7 cellular contexts compared by ENCODE assay signal in genomic region chr17:79811036-79811887, GRCh38. TPM values are rescaled to one million over a fixed set of nuclear protein-coding genes. Genes with fewer than 3 reads are reported as not detected.
DNase-seq lines count a peak whose midpoint lies in the region; ATAC-seq and TF ChIP-seq lines count a peak whose summit lies in the region.

No MANE protein-coding gene starts in this region.

- no peak for TF ChIP-seq EP300 in Ishikawa (IDR thresholded peaks at IDR 0.05; ENCODE audit: borderline replicate concordance)

- no peaks in the 10 kb centered on the region for H3K79me2 ChIP-seq in DND-41 (ENCODE audit: insufficient read depth, low read length)

- H3K9me3 ChIP-seq in DND-41 (ENCODE audit: insufficient read depth, low read length, severe bottlenecking) (no peaks in the 10 kb centered on the region), Peyer's patch (no peaks in the 10 kb centered on the region)

- H2AFZ ChIP-seq in DND-41 (ENCODE audit: low read depth, low read length): no peak overlapping the region

- H3K4me1 ChIP-seq in DND-41 (ENCODE audit: insufficient read depth, low read length) (peaks cover 50% of the 10 kb centered on the region), Peyer's patch (peaks cover 21 to 69% (median 48%) of the 10 kb centered on the region in 4 donors)

- H4K20me1 ChIP-seq in DND-41 (ENCODE audit: insufficient read depth, low read length): no peaks in the 10 kb centered on the region

- TF ChIP-seq POLR2A in Peyer's patch (IDR thresholded peaks at IDR 0.05): no peak

- H3K27me3 ChIP-seq in DND-41 (ENCODE audit: insufficient read depth, low read length, poor library complexity) (peaks cover 49% of the 10 kb centered on the region), Peyer's patch (peaks cover 0 to 94% of the 10 kb centered on the region in 2 donors)

- H3K27ac ChIP-seq in DND-41 (ENCODE audit: low read length): no peak overlapping the region
- H3K27ac ChIP-seq in Peyer's patch: no peak overlapping the region
- H3K27ac ChIP-seq in coronary artery: no peak overlapping the region

- H3K9ac ChIP-seq in DND-41 (ENCODE audit: low read depth, low read length): peak overlapping the region; percentile 26; the same call in 1 of the 2 replicates

- peak; percentile 24; the same call in 1 of the 2 replicates for TF ChIP-seq RAD21 in Ishikawa (IDR thresholded peaks at IDR 0.05; ENCODE audit: low read depth)

- peak; percentile 73 for TF ChIP-seq CTCF in DND-41 (IDR thresholded peaks at IDR 0.05; ENCODE audit: borderline replicate concordance, extremely low read depth, low read length, poor library complexity, severe bottlenecking)
- TF ChIP-seq CTCF in Peyer's patch (IDR thresholded peaks at IDR 0.05): peak in 4 of 6 experiments; percentile 17 to 59 (median 51)
- TF ChIP-seq CTCF in coronary artery (IDR thresholded peaks at IDR 0.05): no peak

- peak overlapping the region; percentile 91 for H3K4me2 ChIP-seq in DND-41 (ENCODE audit: insufficient read depth, low read length)

- H3K4me3 ChIP-seq in DND-41 (ENCODE audit: low read depth in 1 of 2, low read length in 2 of 2) (peak overlapping the region in 1 of 2 experiments; percentile 27; a peak in 2 of 4 replicates), Peyer's patch (no peak overlapping the region), coronary artery (peak overlapping the region; percentile 45)

- DNase-seq in DND-41: peak; percentile 74
- DNase-seq in Peyer's patch: peak in 1 of 3 donors; percentile 56
- no peak for DNase-seq in coronary artery (ENCODE audit: low spot score)
- peak; percentile 23 for DNase-seq in midbrain (lab: John Stamatoyannopoulos, UW)
- DNase-seq in occipital lobe (lab: John Stamatoyannopoulos, UW): no peak

- H3K36me3 ChIP-seq in DND-41 (ENCODE audit: insufficient read depth, low read length) (no peaks in the 10 kb centered on the region), Peyer's patch (no peaks in the 10 kb centered on the region)

- ATAC-seq in DND-41 (ENCODE audit: insufficient read depth, low read depth) (peak; percentile 32), GM19324 (IDR thresholded peaks at IDR 0.05; ENCODE audit: low FRiP score, unreplicated experiment) (no peak)

TF ChIP-seq in Ishikawa, 13 proteins besides CTCF, POLR2A, EP300 and RAD21:
- peak; percentile 24 for TF ChIP-seq NFIC (IDR thresholded peaks at IDR 0.05)
- no peak for TF ChIP-seq TAF1 (IDR thresholded peaks at IDR 0.05; ENCODE audit: low read depth)
- TF ChIP-seq CEBPB (IDR thresholded peaks at IDR 0.05): no peak
- TF ChIP-seq YY1 (IDR thresholded peaks at IDR 0.05; ENCODE audit: low read depth): 0 out of 2 replicates have a peak, but pooled peaks have one; percentile 33
- no peak for TF ChIP-seq FOXM1 (IDR thresholded peaks at IDR 0.05; ENCODE audit: borderline replicate concordance, low read depth)
- TF ChIP-seq USF1 (IDR thresholded peaks at IDR 0.05): no peak; the same call in 1 of the 2 replicates
- no peak for TF ChIP-seq CREB1 (IDR thresholded peaks at IDR 0.05; ENCODE audit: low read depth)
- TF ChIP-seq ZBTB7A (IDR thresholded peaks at IDR 0.05; ENCODE audit: low read depth): peak; percentile 92
- peak; percentile 79 for TF ChIP-seq EGR1 (IDR thresholded peaks at IDR 0.05)
- no peak for TF ChIP-seq REST (IDR thresholded peaks at IDR 0.05; ENCODE audit: low read depth)
- TF ChIP-seq, protein P1, sequence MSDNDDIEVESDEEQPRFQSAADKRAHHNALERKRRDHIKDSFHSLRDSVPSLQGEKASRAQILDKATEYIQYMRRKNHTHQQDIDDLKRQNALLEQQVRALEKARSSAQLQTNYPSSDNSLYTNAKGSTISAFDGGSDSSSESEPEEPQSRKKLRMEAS (IDR thresholded peaks at IDR 0.05): peak; percentile 51
- TF ChIP-seq TEAD4 (IDR thresholded peaks at IDR 0.05): no peak
- no peak; the same call in 1 of the 2 replicates for TF ChIP-seq TCF12 (IDR thresholded peaks at IDR 0.05; ENCODE audit: low read depth)

RNA-seq across cellular contexts. Expression of gene CBX8, which starts 14.4 kb away (rescaled TPM):
- 10 to 100 TPM in 1 of 4 donors, 1 to 10 TPM in 3; 2.5 to 14.9 (median 3.5) TPM for total RNA-seq in Peyer's patch
- 8.4 TPM for total RNA-seq in occipital lobe

RNA-seq across cellular contexts. Expression of gene CBX4, which starts 28.0 kb away (rescaled TPM):
- 10 to 100 TPM in 2 of 4 donors, 1 to 10 TPM in 2; 4.9 to 19.0 (median 12.3) TPM for total RNA-seq in Peyer's patch
- total RNA-seq in occipital lobe: 19.2 TPM

RNA-seq across cellular contexts. Expression of gene CBX2, which starts 33.3 kb away (rescaled TPM):
- under 1 TPM; 0.18 to 0.85 (median 0.81) TPM for total RNA-seq in Peyer's patch
- total RNA-seq in occipital lobe: 5.6 TPM

Comparison
In these comparisons a context has a peak if more than half of its experiments do, and no peak if none do; other contexts are left out.
1. DNase-seq: peak in DND-41 (single experiment) and midbrain (single experiment); none in coronary artery (single experiment) and occipital lobe (single experiment).